In genomic region chr6:4323322-4323721, GRCh38 we compare ENCODE assay signal across 26 cellular contexts.
DNase-seq lines count a peak whose midpoint lies in the region; ATAC-seq and TF ChIP-seq lines count a peak whose summit lies in the region.
"Had no signal": no experiment of that assay in that cellular context is flagged by ENCODE, and none has a peak within 500 bp of the region (broad histone marks: within the 10 kb centered on the region; RNA-seq: fewer than 3 reads in every experiment).

No MANE protein-coding gene starts in this region.

- no peak overlapping the region for H3K9ac ChIP-seq in parathyroid adenoma

- DNase-seq in CD1c-positive myeloid dendritic cell (ENCODE audit: extremely low spot score) = peak; percentile 21
- DNase-seq in NCI-H226 = peak; percentile 43
- DNase-seq in epithelial cell of prostate (ENCODE audit: low read depth, low spot score) = no peak
- no peak for DNase-seq in NCI-H128 (lab: John Stamatoyannopoulos, UW; ENCODE audit: unreplicated experiment)
- no peak for DNase-seq in CD4-positive, alpha-beta T cell
- no peak for DNase-seq in thyroid gland
- DNase-seq: ACHN; activated CD4-positive, alpha-beta T cell treated with anti-CD3 and anti-CD28 coated beads for 36 hours; activated naive CD4-positive, alpha-beta T cell; activated T-cell treated with anti-CD3 and anti-CD28 coated beads, Interleukin-2, amount 50 U/mL, for 4 hours; DND-41; effector CD4-positive, alpha-beta T cell; foreskin melanocyte; kidney; NCI-H1436; stimulated activated CD4-positive, alpha-beta T cell treated with anti-CD3 and anti-CD28 coated beads, Interleukin-1b, Interleukin-23, amount 100 ng/mL, for 48 hours; T-helper 1 cell had no signal

- H3K4me3 ChIP-seq in parathyroid adenoma (ENCODE audit: low read depth, low read length) (no peak overlapping the region), thyroid gland (replicated peaks in 1 of 3) (no peak overlapping the region)
- H3K4me3 ChIP-seq: lung, psoas muscle, SJSA1 had no signal

- peaks cover 15% of the 10 kb centered on the region for H3K4me1 ChIP-seq in parathyroid adenoma
- H3K4me1 ChIP-seq in thyroid gland = peaks cover 3 to 7% of the 10 kb centered on the region in 2 donors
- H3K4me1 ChIP-seq: Caco-2 had no signal

- no peaks in the 10 kb centered on the region for H3K79me2 ChIP-seq in parathyroid adenoma

- H3K4me3 Mint-ChIP-seq in CD4-positive, alpha-beta T cell = no peak overlapping the region
- H3K4me3 Mint-ChIP-seq: activated CD4-positive, alpha-beta T cell treated with anti-CD3 and anti-CD28 coated beads for 36 hours; activated T-cell treated with anti-CD3 and anti-CD28 coated beads, Interleukin-2, amount 50 U/mL, for 4 hours had no signal

- TF ChIP-seq CTCF in parathyroid adenoma (IDR thresholded peaks at IDR 0.05) = no peak
- no peak for TF ChIP-seq CTCF in CD4-positive, alpha-beta T cell (IDR thresholded peaks at IDR 0.05)
- TF ChIP-seq CTCF in thyroid gland (IDR thresholded peaks at IDR 0.05) = no peak

- H3K36me3 ChIP-seq in parathyroid adenoma (ENCODE audit: control insufficient read depth, insufficient read depth, low read length) (no peaks in the 10 kb centered on the region), thyroid gland (no peaks in the 10 kb centered on the region)
- H3K36me3 ChIP-seq: brain microvascular endothelial cell, neutrophil, SJSA1 had no signal

- WGBS in thyroid gland, 2 donors = 86 to 89% methylated on average over 2 of the region's 2 CpGs

- peaks cover 41% of the 10 kb centered on the region for H3K27me3 Mint-ChIP-seq in CD4-positive, alpha-beta T cell

- intact Hi-C loops in CD4-positive, alpha-beta T cell (cut with DNase I, micrococcal nuclease) = no loop called here
- intact Hi-C loops in thyroid gland (cut with DNase I) = no loop called here

- no peak for ATAC-seq in GM21786 (IDR thresholded peaks at IDR 0.05; ENCODE audit: unreplicated experiment)
- no peak for ATAC-seq in CD4-positive, alpha-beta T cell (ENCODE audit: poor library complexity)
- ATAC-seq: activated CD4-positive, alpha-beta T cell treated with anti-CD3 and anti-CD28 coated beads for 36 hours; activated T-cell treated with anti-CD3 and anti-CD28 coated beads, Interleukin-2, amount 50 U/mL, for 4 hours; HCT116 had no signal

- no peaks in the 10 kb centered on the region for H3K27me3 ChIP-seq in parathyroid adenoma (ENCODE audit: control insufficient read depth, insufficient read depth, low read length)
- H3K27me3 ChIP-seq in CD4-positive, alpha-beta T cell (ENCODE audit: control insufficient read depth, insufficient read depth, low read length) = no peaks in the 10 kb centered on the region
- H3K27me3 ChIP-seq in thyroid gland = no peaks in the 10 kb centered on the region
- H3K27me3 ChIP-seq: brain microvascular endothelial cell, neutrophil, SJSA1 had no signal

- H3K36me3 Mint-ChIP-seq in CD4-positive, alpha-beta T cell (ENCODE audit: low read depth) = no peaks in the 10 kb centered on the region

- no peaks in the 10 kb centered on the region for H3K4me1 Mint-ChIP-seq in CD4-positive, alpha-beta T cell (ENCODE audit: low read depth)
- H3K4me1 Mint-ChIP-seq: activated CD4-positive, alpha-beta T cell treated with anti-CD3 and anti-CD28 coated beads for 36 hours had no signal

- POLR2A ChIA-PET in CD4-positive, alpha-beta T cell (lab: Charles Lee) = no interaction called here

- no peak for TF ChIP-seq POLR2A in thyroid gland (IDR thresholded peaks at IDR 0.05)

- no peaks in the 10 kb centered on the region for H3K9me3 ChIP-seq in parathyroid adenoma (ENCODE audit: control insufficient read depth, low read length)
- H3K9me3 ChIP-seq in CD4-positive, alpha-beta T cell (ENCODE audit: control insufficient read depth, low read length) = no peaks in the 10 kb centered on the region
- H3K9me3 ChIP-seq in thyroid gland = no peaks in the 10 kb centered on the region
- H3K9me3 ChIP-seq: neutrophil, psoas muscle, SJSA1 had no signal

- H3K27ac ChIP-seq in epithelial cell of prostate (peak overlapping the region; percentile 96), parathyroid adenoma (no peak overlapping the region), thyroid gland (no peak overlapping the region)
- no peak overlapping the region for H3K27ac ChIP-seq in CD4-positive, alpha-beta T cell (ENCODE audit: low read depth, low read length)
- H3K27ac ChIP-seq: brain microvascular endothelial cell, neutrophil, SJSA1 had no signal

- no peak overlapping the region for H3K27ac Mint-ChIP-seq in CD4-positive, alpha-beta T cell
- H3K27ac Mint-ChIP-seq: activated CD4-positive, alpha-beta T cell treated with anti-CD3 and anti-CD28 coated beads for 36 hours had no signal

- CTCF ChIA-PET in CD4-positive, alpha-beta T cell (lab: Charles Lee) = no interaction called here

- H2AFZ ChIP-seq in parathyroid adenoma = peak overlapping the region; percentile 28

- H3K9me3 Mint-ChIP-seq in CD4-positive, alpha-beta T cell = no peaks in the 10 kb centered on the region
- H3K9me3 Mint-ChIP-seq: activated T-cell treated with anti-CD3 and anti-CD28 coated beads, Interleukin-2, amount 50 U/mL, for 4 hours had no signal

- no peak overlapping the region for H3K4me2 ChIP-seq in parathyroid adenoma (ENCODE audit: low read length)

Comparison
In these comparisons a context has a peak if more than half of its experiments do, and no peak if none do; other contexts are left out.
1. DNase-seq: peak in CD1c-positive myeloid dendritic cell (single experiment) and NCI-H226 (single experiment); none in epithelial cell of prostate (single experiment), NCI-H128 (single experiment), CD4-positive, alpha-beta T cell (0 of 10) and thyroid gland (0 of 2).